24 cellular contexts compared by ENCODE assay signal in the genomic region with DNA sequence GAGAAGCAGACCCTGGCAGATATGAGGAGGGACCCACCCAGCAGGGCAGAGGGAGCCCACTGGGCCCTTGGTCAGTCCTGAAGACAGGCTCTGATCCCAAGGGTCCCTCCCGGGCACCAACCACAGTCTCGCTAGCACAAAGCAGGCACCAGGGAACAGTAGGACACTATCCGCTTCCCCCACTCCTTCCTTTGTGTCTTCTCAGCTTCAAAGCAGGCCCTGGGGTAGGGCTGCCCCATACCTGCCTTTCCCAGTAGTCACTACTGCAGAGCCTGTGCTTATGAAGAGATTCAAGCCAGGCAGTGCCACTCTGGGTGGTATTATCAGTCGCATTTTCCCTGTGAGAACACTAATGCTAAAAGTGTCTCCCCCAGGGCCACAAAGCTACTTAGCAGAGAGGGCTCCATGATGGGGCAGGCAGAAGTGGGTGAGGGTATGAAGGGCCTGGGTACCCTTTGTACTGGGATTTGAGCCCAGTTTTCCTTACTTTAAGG.
"Had no signal": no experiment of that assay in that cellular context is flagged by ENCODE, and none has a peak within 500 bp of the region (broad histone marks: within the 10 kb centered on the region; RNA-seq: fewer than 3 reads in every experiment).

No MANE protein-coding gene starts in this region.

- ATAC-seq: mucosa of descending colon; naive thymus-derived CD4-positive, alpha-beta T cell; right lobe of liver; stimulated activated memory B cell treated with anti-CD40 and anti-IgM and Interleukin-4, amounts not matched to agents 10 μg/mL and 1 μg/mL and 100 μg/mL, for 72 hours; stimulated activated naive CD8-positive, alpha-beta T cell treated with anti-CD3 and anti-CD28 coated beads, Interleukin-15, amount 100 ng/mL, for 72 hours had no signal

- H3K27me3 ChIP-seq: right atrium auricular region, right lobe of liver, testis, thyroid gland, transverse colon, upper lobe of left lung had no signal

- H3K4me1 ChIP-seq: parathyroid adenoma, right atrium auricular region, right lobe of liver, testis, thyroid gland, transverse colon, upper lobe of left lung had no signal

- H3K27me3 Mint-ChIP-seq: stimulated activated naive CD8-positive, alpha-beta T cell treated with anti-CD3 and anti-CD28 coated beads, Interleukin-15, amount 100 ng/mL, for 72 hours had no signal

- H3K36me3 ChIP-seq: right lobe of liver, thyroid gland, transverse colon, upper lobe of left lung had no signal

- H3K4me3 ChIP-seq: left ventricle myocardium inferior, lung, mucosa of descending colon, right atrium auricular region, right lobe of liver, smooth muscle cell, testis, thyroid gland, transverse colon, upper lobe of left lung had no signal

- H3K27ac Mint-ChIP-seq: immature natural killer cell; naive thymus-derived CD4-positive, alpha-beta T cell; nephron progenitor cell; stimulated activated memory B cell treated with anti-CD40 and anti-IgM and Interleukin-4, amounts not matched to agents 10 μg/mL and 1 μg/mL and 100 μg/mL, for 72 hours; stimulated activated naive CD8-positive, alpha-beta T cell treated with anti-CD3 and anti-CD28 coated beads, Interleukin-15, amount 100 ng/mL, for 72 hours had no signal

- H3K9ac ChIP-seq: parathyroid adenoma had no signal

- H3K9me3 Mint-ChIP-seq: immature natural killer cell; nephron progenitor cell; stimulated activated memory B cell treated with anti-CD40 and anti-IgM and Interleukin-4, amounts not matched to agents 10 μg/mL and 1 μg/mL and 100 μg/mL, for 72 hours; stimulated activated naive CD8-positive, alpha-beta T cell treated with anti-CD3 and anti-CD28 coated beads, Interleukin-15, amount 100 ng/mL, for 72 hours had no signal

- H3K9me3 ChIP-seq: left ventricle myocardium inferior, mucosa of descending colon, right atrium auricular region, right lobe of liver, testis, thyroid gland, transverse colon, upper lobe of left lung had no signal

- DNase-seq: hypothalamus; immature natural killer cell; left ventricle myocardium inferior; mesendoderm; midbrain; mucosa of descending colon; nephron progenitor cell; stimulated activated CD4-positive, alpha-beta T cell treated with anti-CD3 and anti-CD28 coated beads, Interleukin-1b, Interleukin-23, amount 100 ng/mL, for 48 hours; stimulated activated CD4-positive, alpha-beta T cell treated with anti-CD3 and anti-CD28 coated beads, Interleukin-2, amount 100 ng/mL, for 48 hours; stimulated activated CD4-positive, alpha-beta T cell treated with anti-CD3 and anti-CD28 coated beads, Interleukin-4, amount 100 ng/mL, for 4 hours; stimulated activated naive CD4-positive, alpha-beta T cell treated with Interleukin-2 at 50 U/mL for 16 hours; stimulated activated naive CD8-positive, alpha-beta T cell treated with anti-CD3 and anti-CD28 coated beads, Interleukin-15, amount 100 ng/mL, for 72 hours; testis; thyroid gland; transverse colon; upper lobe of left lung had no signal

- H3K27ac ChIP-seq: left ventricle myocardium inferior, parathyroid adenoma, right atrium auricular region, right lobe of liver, testis, thyroid gland, transverse colon, upper lobe of left lung had no signal

- H3K4me3 Mint-ChIP-seq: immature natural killer cell; naive thymus-derived CD4-positive, alpha-beta T cell; nephron progenitor cell; stimulated activated memory B cell treated with anti-CD40 and anti-IgM and Interleukin-4, amounts not matched to agents 10 μg/mL and 1 μg/mL and 100 μg/mL, for 72 hours; stimulated activated naive CD8-positive, alpha-beta T cell treated with anti-CD3 and anti-CD28 coated beads, Interleukin-15, amount 100 ng/mL, for 72 hours had no signal

- H3K4me2 ChIP-seq: smooth muscle cell had no signal

- H3K36me3 Mint-ChIP-seq: immature natural killer cell; naive thymus-derived CD4-positive, alpha-beta T cell; stimulated activated memory B cell treated with anti-CD40 and anti-IgM and Interleukin-4, amounts not matched to agents 10 μg/mL and 1 μg/mL and 100 μg/mL, for 72 hours had no signal

- H3K4me1 Mint-ChIP-seq: immature natural killer cell; naive thymus-derived CD4-positive, alpha-beta T cell; nephron progenitor cell; stimulated activated memory B cell treated with anti-CD40 and anti-IgM and Interleukin-4, amounts not matched to agents 10 μg/mL and 1 μg/mL and 100 μg/mL, for 72 hours; stimulated activated naive CD8-positive, alpha-beta T cell treated with anti-CD3 and anti-CD28 coated beads, Interleukin-15, amount 100 ng/mL, for 72 hours had no signal

- FAIRE-seq: islet of Langerhans had no signal
